ENCODE assay signal across 1 cellular context in the genomic region with DNA sequence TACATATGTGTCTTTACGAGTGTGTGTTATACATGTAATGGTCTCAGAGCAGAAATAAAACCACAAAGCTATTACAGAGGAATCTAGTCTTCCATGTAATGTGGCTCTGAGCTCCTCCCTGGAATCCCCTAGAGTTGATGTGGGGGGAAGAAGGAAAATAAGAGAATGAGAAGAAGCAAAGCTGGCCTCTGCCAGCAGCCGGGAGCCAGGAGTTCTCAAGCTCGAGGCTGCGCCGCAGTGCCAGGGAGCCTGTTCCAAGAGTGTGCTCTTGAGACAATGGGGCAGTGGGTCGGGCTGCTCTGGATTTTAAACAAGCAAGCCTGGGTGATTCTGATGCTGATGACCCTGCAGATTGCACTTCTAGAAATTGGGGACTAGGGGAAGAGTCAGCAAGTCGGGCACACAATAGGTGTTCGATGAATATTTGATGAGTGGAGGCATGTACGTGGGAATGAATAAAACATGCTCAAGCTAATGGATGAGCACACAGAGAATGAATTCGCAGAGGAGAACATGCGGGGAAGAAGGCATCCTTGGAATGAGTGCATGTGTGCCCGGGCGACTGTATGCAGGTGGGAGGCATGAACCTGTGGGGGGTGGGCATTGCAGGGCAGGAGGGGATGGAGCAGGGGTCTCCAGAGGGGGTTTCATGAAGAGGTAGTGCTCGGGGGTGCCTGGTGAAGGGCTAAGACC.
TF ChIP-seq lines count a peak whose summit lies in the region.

No MANE protein-coding gene starts in this region.

TF ChIP-seq in GM23338, 12 proteins besides CTCF, POLR2A, EP300 and RAD21 (continued from another document):
- TF ChIP-seq, protein P1, sequence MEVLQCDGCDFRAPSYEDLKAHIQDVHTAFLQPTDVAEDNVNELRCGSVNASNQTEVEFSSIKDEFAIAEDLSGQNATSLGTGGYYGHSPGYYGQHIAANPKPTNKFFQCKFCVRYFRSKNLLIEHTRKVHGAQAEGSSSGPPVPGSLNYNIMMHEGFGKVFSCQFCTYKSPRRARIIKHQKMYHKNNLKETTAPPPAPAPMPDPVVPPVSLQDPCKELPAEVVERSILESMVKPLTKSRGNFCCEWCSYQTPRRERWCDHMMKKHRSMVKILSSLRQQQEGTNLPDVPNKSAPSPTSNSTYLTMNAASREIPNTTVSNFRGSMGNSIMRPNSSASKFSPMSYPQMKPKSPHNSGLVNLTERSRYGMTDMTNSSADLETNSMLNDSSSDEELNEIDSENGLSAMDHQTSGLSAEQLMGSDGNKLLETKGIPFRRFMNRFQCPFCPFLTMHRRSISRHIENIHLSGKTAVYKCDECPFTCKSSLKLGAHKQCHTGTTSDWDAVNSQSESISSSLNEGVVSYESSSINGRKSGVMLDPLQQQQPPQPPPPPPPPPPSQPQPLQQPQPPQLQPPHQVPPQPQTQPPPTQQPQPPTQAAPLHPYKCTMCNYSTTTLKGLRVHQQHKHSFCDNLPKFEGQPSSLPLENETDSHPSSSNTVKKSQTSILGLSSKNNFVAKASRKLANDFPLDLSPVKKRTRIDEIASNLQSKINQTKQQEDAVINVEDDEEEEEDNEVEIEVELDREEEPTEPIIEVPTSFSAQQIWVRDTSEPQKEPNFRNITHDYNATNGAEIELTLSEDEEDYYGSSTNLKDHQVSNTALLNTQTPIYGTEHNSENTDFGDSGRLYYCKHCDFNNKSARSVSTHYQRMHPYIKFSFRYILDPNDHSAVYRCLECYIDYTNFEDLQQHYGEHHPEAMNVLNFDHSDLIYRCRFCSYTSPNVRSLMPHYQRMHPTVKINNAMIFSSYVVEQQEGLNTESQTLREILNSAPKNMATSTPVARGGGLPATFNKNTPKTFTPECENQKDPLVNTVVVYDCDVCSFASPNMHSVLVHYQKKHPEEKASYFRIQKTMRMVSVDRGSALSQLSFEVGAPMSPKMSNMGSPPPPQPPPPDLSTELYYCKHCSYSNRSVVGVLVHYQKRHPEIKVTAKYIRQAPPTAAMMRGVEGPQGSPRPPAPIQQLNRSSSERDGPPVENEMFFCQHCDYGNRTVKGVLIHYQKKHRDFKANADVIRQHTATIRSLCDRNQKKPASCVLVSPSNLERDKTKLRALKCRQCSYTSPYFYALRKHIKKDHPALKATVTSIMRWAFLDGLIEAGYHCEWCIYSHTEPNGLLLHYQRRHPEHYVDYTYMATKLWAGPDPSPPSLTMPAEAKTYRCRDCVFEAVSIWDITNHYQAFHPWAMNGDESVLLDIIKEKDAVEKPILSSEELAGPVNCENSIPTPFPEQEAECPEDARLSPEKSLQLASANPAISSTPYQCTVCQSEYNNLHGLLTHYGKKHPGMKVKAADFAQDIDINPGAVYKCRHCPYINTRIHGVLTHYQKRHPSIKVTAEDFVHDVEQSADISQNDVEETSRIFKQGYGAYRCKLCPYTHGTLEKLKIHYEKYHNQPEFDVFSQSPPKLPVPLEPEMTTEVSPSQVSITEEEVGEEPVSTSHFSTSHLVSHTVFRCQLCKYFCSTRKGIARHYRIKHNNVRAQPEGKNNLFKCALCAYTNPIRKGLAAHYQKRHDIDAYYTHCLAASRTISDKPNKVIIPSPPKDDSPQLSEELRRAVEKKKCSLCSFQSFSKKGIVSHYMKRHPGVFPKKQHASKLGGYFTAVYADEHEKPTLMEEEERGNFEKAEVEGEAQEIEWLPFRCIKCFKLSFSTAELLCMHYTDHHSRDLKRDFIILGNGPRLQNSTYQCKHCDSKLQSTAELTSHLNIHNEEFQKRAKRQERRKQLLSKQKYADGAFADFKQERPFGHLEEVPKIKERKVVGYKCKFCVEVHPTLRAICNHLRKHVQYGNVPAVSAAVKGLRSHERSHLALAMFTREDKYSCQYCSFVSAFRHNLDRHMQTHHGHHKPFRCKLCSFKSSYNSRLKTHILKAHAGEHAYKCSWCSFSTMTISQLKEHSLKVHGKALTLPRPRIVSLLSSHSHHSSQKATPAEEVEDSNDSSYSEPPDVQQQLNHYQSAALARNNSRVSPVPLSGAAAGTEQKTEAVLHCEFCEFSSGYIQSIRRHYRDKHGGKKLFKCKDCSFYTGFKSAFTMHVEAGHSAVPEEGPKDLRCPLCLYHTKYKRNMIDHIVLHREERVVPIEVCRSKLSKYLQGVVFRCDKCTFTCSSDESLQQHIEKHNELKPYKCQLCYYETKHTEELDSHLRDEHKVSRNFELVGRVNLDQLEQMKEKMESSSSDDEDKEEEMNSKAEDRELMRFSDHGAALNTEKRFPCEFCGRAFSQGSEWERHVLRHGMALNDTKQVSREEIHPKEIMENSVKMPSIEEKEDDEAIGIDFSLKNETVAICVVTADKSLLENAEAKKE (CRISPR knock-in tag; IDR thresholded peaks at IDR 0.05): no peak
- no peak for TF ChIP-seq POLR2AphosphoS5 (IDR thresholded peaks at IDR 0.05; ENCODE audit: low read depth)
- TF ChIP-seq ZNF331 (CRISPR knock-in tag; IDR thresholded peaks at IDR 0.05; ENCODE audit: low read depth): no peak
- TF ChIP-seq EZH2 (IDR thresholded peaks at IDR 0.05; ENCODE audit: low read depth, unreplicated experiment): no peak
- TF ChIP-seq JUNB (IDR thresholded peaks at IDR 0.05; ENCODE audit: unreplicated experiment): no peak
- no peak for TF ChIP-seq ZNF114 (CRISPR knock-in tag; IDR thresholded peaks at IDR 0.05)
- TF ChIP-seq NANOG (IDR thresholded peaks at IDR 0.05; ENCODE audit: borderline replicate concordance): no peak
- TF ChIP-seq, protein P2, sequence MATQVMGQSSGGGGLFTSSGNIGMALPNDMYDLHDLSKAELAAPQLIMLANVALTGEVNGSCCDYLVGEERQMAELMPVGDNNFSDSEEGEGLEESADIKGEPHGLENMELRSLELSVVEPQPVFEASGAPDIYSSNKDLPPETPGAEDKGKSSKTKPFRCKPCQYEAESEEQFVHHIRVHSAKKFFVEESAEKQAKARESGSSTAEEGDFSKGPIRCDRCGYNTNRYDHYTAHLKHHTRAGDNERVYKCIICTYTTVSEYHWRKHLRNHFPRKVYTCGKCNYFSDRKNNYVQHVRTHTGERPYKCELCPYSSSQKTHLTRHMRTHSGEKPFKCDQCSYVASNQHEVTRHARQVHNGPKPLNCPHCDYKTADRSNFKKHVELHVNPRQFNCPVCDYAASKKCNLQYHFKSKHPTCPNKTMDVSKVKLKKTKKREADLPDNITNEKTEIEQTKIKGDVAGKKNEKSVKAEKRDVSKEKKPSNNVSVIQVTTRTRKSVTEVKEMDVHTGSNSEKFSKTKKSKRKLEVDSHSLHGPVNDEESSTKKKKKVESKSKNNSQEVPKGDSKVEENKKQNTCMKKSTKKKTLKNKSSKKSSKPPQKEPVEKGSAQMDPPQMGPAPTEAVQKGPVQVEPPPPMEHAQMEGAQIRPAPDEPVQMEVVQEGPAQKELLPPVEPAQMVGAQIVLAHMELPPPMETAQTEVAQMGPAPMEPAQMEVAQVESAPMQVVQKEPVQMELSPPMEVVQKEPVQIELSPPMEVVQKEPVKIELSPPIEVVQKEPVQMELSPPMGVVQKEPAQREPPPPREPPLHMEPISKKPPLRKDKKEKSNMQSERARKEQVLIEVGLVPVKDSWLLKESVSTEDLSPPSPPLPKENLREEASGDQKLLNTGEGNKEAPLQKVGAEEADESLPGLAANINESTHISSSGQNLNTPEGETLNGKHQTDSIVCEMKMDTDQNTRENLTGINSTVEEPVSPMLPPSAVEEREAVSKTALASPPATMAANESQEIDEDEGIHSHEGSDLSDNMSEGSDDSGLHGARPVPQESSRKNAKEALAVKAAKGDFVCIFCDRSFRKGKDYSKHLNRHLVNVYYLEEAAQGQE (IDR thresholded peaks at IDR 0.05; ENCODE audit: unreplicated experiment): no peak
- TF ChIP-seq STAT1 (IDR thresholded peaks at IDR 0.05; ENCODE audit: unreplicated experiment): no peak
- no peak for TF ChIP-seq EZH2phosphoT487 (IDR thresholded peaks at IDR 0.05; ENCODE audit: unreplicated experiment)
- TF ChIP-seq, protein P3, sequence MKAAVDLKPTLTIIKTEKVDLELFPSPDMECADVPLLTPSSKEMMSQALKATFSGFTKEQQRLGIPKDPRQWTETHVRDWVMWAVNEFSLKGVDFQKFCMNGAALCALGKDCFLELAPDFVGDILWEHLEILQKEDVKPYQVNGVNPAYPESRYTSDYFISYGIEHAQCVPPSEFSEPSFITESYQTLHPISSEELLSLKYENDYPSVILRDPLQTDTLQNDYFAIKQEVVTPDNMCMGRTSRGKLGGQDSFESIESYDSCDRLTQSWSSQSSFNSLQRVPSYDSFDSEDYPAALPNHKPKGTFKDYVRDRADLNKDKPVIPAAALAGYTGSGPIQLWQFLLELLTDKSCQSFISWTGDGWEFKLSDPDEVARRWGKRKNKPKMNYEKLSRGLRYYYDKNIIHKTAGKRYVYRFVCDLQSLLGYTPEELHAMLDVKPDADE (IDR thresholded peaks at IDR 0.05): no peak
